8 cellular contexts compared by ENCODE assay signal in genomic region chr5:75052461-75053285, GRCh38. TPM values are rescaled to one million over a fixed set of nuclear protein-coding genes. Genes with fewer than 3 reads are reported as not detected.
DNase-seq lines count a peak whose midpoint lies in the region; ATAC-seq and TF ChIP-seq lines count a peak whose summit lies in the region.

A gene with protein sequence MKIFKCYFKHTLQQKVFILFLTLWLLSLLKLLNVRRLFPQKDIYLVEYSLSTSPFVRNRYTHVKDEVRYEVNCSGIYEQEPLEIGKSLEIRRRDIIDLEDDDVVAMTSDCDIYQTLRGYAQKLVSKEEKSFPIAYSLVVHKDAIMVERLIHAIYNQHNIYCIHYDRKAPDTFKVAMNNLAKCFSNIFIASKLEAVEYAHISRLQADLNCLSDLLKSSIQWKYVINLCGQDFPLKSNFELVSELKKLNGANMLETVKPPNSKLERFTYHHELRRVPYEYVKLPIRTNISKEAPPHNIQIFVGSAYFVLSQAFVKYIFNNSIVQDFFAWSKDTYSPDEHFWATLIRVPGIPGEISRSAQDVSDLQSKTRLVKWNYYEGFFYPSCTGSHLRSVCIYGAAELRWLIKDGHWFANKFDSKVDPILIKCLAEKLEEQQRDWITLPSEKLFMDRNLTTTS (minus strand): TSS chr5:75052558. CDS start chr5:75030037, 22,521 bp downstream.

- peak within 1 kb of the TSS; percentile 65 for H3K27ac ChIP-seq in KOPT-K1 (ENCODE audit: low read depth, low read length, poor library complexity, severe bottlenecking)
- peak within 1 kb of the TSS; percentile 83 for H3K27ac ChIP-seq in fibroblast of lung (ENCODE audit: insufficient read depth, low read length)
- peak within 1 kb of the TSS; percentile 87 to 94 (median 90) for H3K27ac ChIP-seq in upper lobe of left lung

- no peaks in the 10 kb centered on the region for H4K20me1 ChIP-seq in fibroblast of lung (ENCODE audit: control insufficient read depth, extremely low read depth, insufficient read depth, low read length)

- H2AFZ ChIP-seq in fibroblast of lung (ENCODE audit: low read length): peak within 1 kb of the TSS; percentile 61

- WGBS in upper lobe of left lung, 2 donors: 0% methylated on average over 14 to 24 of the region's 103 CpGs

- peak within 1 kb of the TSS; percentile 88 for H3K27ac Mint-ChIP-seq in activated T-cell treated with anti-CD3 and anti-CD28 coated beads, Interleukin-2, amount 50 U/mL, for 24 hours
- H3K27ac Mint-ChIP-seq in naive thymus-derived CD8-positive, alpha-beta T cell: peak within 1 kb of the TSS; percentile 92 to 99 (median 96)

- peaks cover 14% of the 10 kb centered on the region for H3K27me3 Mint-ChIP-seq in activated T-cell treated with anti-CD3 and anti-CD28 coated beads, Interleukin-2, amount 50 U/mL, for 24 hours
- H3K27me3 Mint-ChIP-seq in naive thymus-derived CD8-positive, alpha-beta T cell: peaks cover 0 to 8% (median 0%) of the 10 kb centered on the region in 5 donors

- H3K4me3 Mint-ChIP-seq in activated T-cell treated with anti-CD3 and anti-CD28 coated beads, Interleukin-2, amount 50 U/mL, for 24 hours: peak within 1 kb of the TSS; percentile 88
- H3K4me3 Mint-ChIP-seq in naive thymus-derived CD8-positive, alpha-beta T cell: peak within 1 kb of the TSS; percentile 77 to 98 (median 94)

- peak; percentile 20 to 28 for ATAC-seq in naive thymus-derived CD8-positive, alpha-beta T cell
- ATAC-seq in upper lobe of left lung (ENCODE audit: low FRiP score in 2 of 2): peak; percentile 56 to 71

- no peaks in the 10 kb centered on the region for H3K27me3 ChIP-seq in fibroblast of lung (ENCODE audit: control insufficient read depth, insufficient read depth, low read length)
- H3K27me3 ChIP-seq in upper lobe of left lung: peaks cover 0 to 8% (median 0%) of the 10 kb centered on the region in 4 donors

- H3K4me1 Mint-ChIP-seq in activated T-cell treated with anti-CD3 and anti-CD28 coated beads, Interleukin-2, amount 50 U/mL, for 24 hours (ENCODE audit: low read depth): peaks cover 86% of the 10 kb centered on the region
- H3K4me1 Mint-ChIP-seq in naive thymus-derived CD8-positive, alpha-beta T cell: peaks cover 50 to 86% (median 81%) of the 10 kb centered on the region in 4 donors

- no peak for TF ChIP-seq CTCF in fibroblast of lung (conservative IDR thresholded peaks at IDR 0.05 in 1 of 2, IDR thresholded peaks at IDR 0.05 in 1 of 2; ENCODE audit: low read depth in 1 of 2, low read length in 2 of 2)
- no peak for TF ChIP-seq CTCF in upper lobe of left lung (IDR thresholded peaks at IDR 0.05)

- H3K9ac ChIP-seq in fibroblast of lung (ENCODE audit: insufficient read depth, low read length): peak within 1 kb of the TSS; percentile 78

- H3K4me3 ChIP-seq in GM08714 (ENCODE audit: low read length) (peak within 1 kb of the TSS; percentile 79), fibroblast of lung (replicated peaks in 1 of 4; ENCODE audit: control extremely low read depth in 1 of 4, insufficient read depth in 1 of 4, low read depth in 3 of 4, low read length in 4 of 4) (peak within 1 kb of the TSS; percentile 56 to 73 (median 66)), upper lobe of left lung (peak within 1 kb of the TSS; percentile 67 to 92 (median 84))

- H3K36me3 Mint-ChIP-seq in activated T-cell treated with anti-CD3 and anti-CD28 coated beads, Interleukin-2, amount 50 U/mL, for 24 hours (ENCODE audit: low read depth): no peaks in the 10 kb centered on the region
- peaks cover 0 to 4% (median 2%) of the 10 kb centered on the region in 3 donors for H3K36me3 Mint-ChIP-seq in naive thymus-derived CD8-positive, alpha-beta T cell

- H3K9me3 ChIP-seq in KOPT-K1 (ENCODE audit: insufficient read depth, low read length, poor library complexity, severe bottlenecking): no peaks in the 10 kb centered on the region
- no peaks in the 10 kb centered on the region for H3K9me3 ChIP-seq in fibroblast of lung (ENCODE audit: control insufficient read depth, insufficient read depth, low read depth, low read length)
- no peaks in the 10 kb centered on the region for H3K9me3 ChIP-seq in upper lobe of left lung

- H3K36me3 ChIP-seq in KOPT-K1 (ENCODE audit: insufficient read depth, low read length) (no peaks in the 10 kb centered on the region), fibroblast of lung (ENCODE audit: control insufficient read depth, insufficient read depth, low read length) (no peaks in the 10 kb centered on the region), upper lobe of left lung (no peaks in the 10 kb centered on the region)

- peak; percentile 74 for DNase-seq in activated T-cell treated with anti-CD3 and anti-CD28 coated beads, Interleukin-2, amount 50 U/mL, for 24 hours
- DNase-seq in fibroblast of lung (ENCODE audit: low read depth in 2 of 2) (peak; percentile 41 to 58), upper lobe of left lung (peak; percentile 58 to 94), cerebellum (ENCODE audit: low spot score) (no peak), SKM-1 (lab: John Stamatoyannopoulos, UW; ENCODE audit: unreplicated experiment) (no peak)
- peak; percentile 29 to 77 (median 54) for DNase-seq in naive thymus-derived CD8-positive, alpha-beta T cell

- H3K4me1 ChIP-seq in fibroblast of lung (ENCODE audit: control insufficient read depth, extremely low read depth, insufficient read depth, low read length) (peaks cover 16% of the 10 kb centered on the region), upper lobe of left lung (peaks cover 9 to 33% (median 16%) of the 10 kb centered on the region in 4 donors)

- no peak for TF ChIP-seq EP300 in upper lobe of left lung (IDR thresholded peaks at IDR 0.05)

- peak in 2 of 4 donors; percentile 2 to 13 for TF ChIP-seq POLR2A in upper lobe of left lung (IDR thresholded peaks at IDR 0.05)

- H3K9me3 Mint-ChIP-seq in activated T-cell treated with anti-CD3 and anti-CD28 coated beads, Interleukin-2, amount 50 U/mL, for 24 hours: no peaks in the 10 kb centered on the region
- no peaks in the 10 kb centered on the region for H3K9me3 Mint-ChIP-seq in naive thymus-derived CD8-positive, alpha-beta T cell

- H3K4me2 ChIP-seq in fibroblast of lung (ENCODE audit: extremely low read depth, insufficient read depth, low read length): peak within 1 kb of the TSS; percentile 88

- POLR2A ChIA-PET in naive thymus-derived CD8-positive, alpha-beta T cell (lab: Charles Lee): interaction anchor here (0.6 to 11.6 kb wide), 31 partner anchors 7 to 459 kb away, joined by 3 to 201 read pairs (median 7); partner anchors contain the start of genes ANKRD31, CERT1, HMGCR and POLK

- H3K79me2 ChIP-seq in fibroblast of lung (ENCODE audit: control insufficient read depth, insufficient read depth, low read length): peaks cover 22% of the 10 kb centered on the region

RNA-seq across cellular contexts. Expression of the gene that starts here (rescaled TPM):
- total RNA-seq in fibroblast of lung: 1.8 and 3.6 TPM in 2 replicates
- 2.2 and 14.6 TPM in 2 replicates for polyA plus RNA-seq in fibroblast of lung
- 1.6 and 10.1 TPM in 2 replicates for polyA plus RNA-seq in fibroblast of lung (2012)
- 0.26 and 1.7 TPM in 2 replicates for polyA minus RNA-seq in fibroblast of lung (ENCODE audit: low replicate concordance)
- total RNA-seq in naive thymus-derived CD8-positive, alpha-beta T cell: 10 to 100 TPM; 22.5 to 23.5 TPM
- 1 to 10 TPM; 2.3 to 2.7 (median 2.6) TPM for polyA plus RNA-seq in naive thymus-derived CD8-positive, alpha-beta T cell
- 1 to 10 TPM in 5 of 6 donors, under 1 TPM in 1; 0.33 to 3.6 (median 1.8) TPM for total RNA-seq in upper lobe of left lung
- total RNA-seq in cerebellum: 1.5 TPM

Comparison
In these comparisons a context has a peak if more than half of its experiments do, and no peak if none do; other contexts are left out.
1. DNase-seq: peak in activated T-cell treated with anti-CD3 and anti-CD28 coated beads, Interleukin-2, amount 50 U/mL, for 24 hours (single experiment), fibroblast of lung (2 of 2), naive thymus-derived CD8-positive, alpha-beta T cell (10 of 10) and upper lobe of left lung (2 of 2); none in cerebellum (single experiment) and SKM-1 (single experiment).
2. Peak in every context shown above with its lines, with median percentiles within 50 percentile points of each other: H3K4me3 ChIP-seq and H3K27ac ChIP-seq.